In genomic region chr2:6474368-6475140, GRCh38 we compare ENCODE assay signal across 26 cellular contexts.
DNase-seq lines count a peak whose midpoint lies in the region; ATAC-seq and TF ChIP-seq lines count a peak whose summit lies in the region.
"Had no signal": no experiment of that assay in that cellular context is flagged by ENCODE, and none has a peak within 500 bp of the region (broad histone marks: within the 10 kb centered on the region; RNA-seq: fewer than 3 reads in every experiment).

No MANE protein-coding gene starts in this region.

- no peak overlapping the region for H3K4me2 ChIP-seq in OCI-LY7 (ENCODE audit: low read length)

- POLR2A ChIA-PET in OCI-LY7 (lab: Charles Lee): interaction anchor here (0.9 kb wide), 1 partner anchor 71 kb away, joined by 3 read pairs; no protein-coding TSS in a partner anchor
- POLR2A ChIA-PET in CD8-positive, alpha-beta T cell (lab: Charles Lee): no interaction called here

- H3K36me3 Mint-ChIP-seq in CD8-positive, alpha-beta T cell: no peaks in the 10 kb centered on the region
- H3K36me3 Mint-ChIP-seq: activated naive CD4-positive, alpha-beta T cell treated with anti-CD3 and anti-CD28 coated beads, Interleukin-2, amount 10 ng/mL, durations not matched to agents 7 days and 5 days; CD8-positive, alpha-beta memory T cell had no signal

- H3K4me1 ChIP-seq in OCI-LY7 (ENCODE audit: insufficient read depth, low read length, poor library complexity, severe bottlenecking): peaks cover 17% of the 10 kb centered on the region
- H3K4me1 ChIP-seq in CD8-positive, alpha-beta T cell (ENCODE audit: insufficient read depth, low read length): no peaks in the 10 kb centered on the region
- H3K4me1 ChIP-seq: breast epithelium, spleen, transverse colon had no signal

- no peak overlapping the region for H3K4me3 Mint-ChIP-seq in CD8-positive, alpha-beta T cell
- H3K4me3 Mint-ChIP-seq: activated naive CD4-positive, alpha-beta T cell treated with anti-CD3 and anti-CD28 coated beads, Interleukin-2, amount 10 ng/mL, durations not matched to agents 7 days and 5 days; B cell; CD8-positive, alpha-beta memory T cell had no signal

- H3K27ac ChIP-seq in OCI-LY7 (ENCODE audit: low read depth, low read length, poor library complexity, severe bottlenecking): no peak overlapping the region
- no peak overlapping the region for H3K27ac ChIP-seq in CD8-positive, alpha-beta T cell (ENCODE audit: low read depth, low read length)
- H3K27ac ChIP-seq: breast epithelium, spleen, transverse colon, WERI-Rb-1 had no signal

- peak overlapping the region; percentile 0; the same call in 1 of the 2 replicates for H2AFZ ChIP-seq in OCI-LY7 (ENCODE audit: low read length)

- CTCF ChIA-PET in OCI-LY7 (lab: Charles Lee; ENCODE audit: unreplicated experiment): no interaction called here
- CTCF ChIA-PET in CD8-positive, alpha-beta T cell (lab: Charles Lee): no interaction called here

- no peak overlapping the region for H3K27ac Mint-ChIP-seq in CD8-positive, alpha-beta T cell
- H3K27ac Mint-ChIP-seq: activated naive CD4-positive, alpha-beta T cell treated with anti-CD3 and anti-CD28 coated beads, Interleukin-2, amount 10 ng/mL, durations not matched to agents 7 days and 5 days; B cell; CD8-positive, alpha-beta memory T cell had no signal

- H3K27me3 ChIP-seq in CD8-positive, alpha-beta T cell (ENCODE audit: insufficient read depth, low read length): no peaks in the 10 kb centered on the region
- H3K27me3 ChIP-seq: transverse colon had no signal

- H3K4me1 Mint-ChIP-seq in CD8-positive, alpha-beta T cell (ENCODE audit: low read depth): no peaks in the 10 kb centered on the region
- H3K4me1 Mint-ChIP-seq: activated naive CD4-positive, alpha-beta T cell treated with anti-CD3 and anti-CD28 coated beads, Interleukin-2, amount 10 ng/mL, durations not matched to agents 7 days and 5 days; B cell; CD8-positive, alpha-beta memory T cell had no signal

- H3K79me2 ChIP-seq in OCI-LY7 (ENCODE audit: insufficient read depth, low read depth, low read length): no peaks in the 10 kb centered on the region

- H3K27me3 Mint-ChIP-seq in CD8-positive, alpha-beta T cell (ENCODE audit: low read depth): peaks cover 7% of the 10 kb centered on the region

- ATAC-seq in GM18502 (IDR thresholded peaks at IDR 0.05; ENCODE audit: poor library complexity, unreplicated experiment) (peak; percentile 61), GM21526 (IDR thresholded peaks at IDR 0.05; ENCODE audit: low FRiP score, unreplicated experiment) (peak; percentile 51), HG02885 (IDR thresholded peaks at IDR 0.05; ENCODE audit: poor library complexity, unreplicated experiment) (peak; percentile 65), GM19452 (IDR thresholded peaks at IDR 0.05; ENCODE audit: unreplicated experiment) (no peak)
- no peak for ATAC-seq in CD8-positive, alpha-beta T cell
- ATAC-seq: left cardiac atrium, right cardiac atrium had no signal

- no peak overlapping the region for H3K4me3 ChIP-seq in OCI-LY7 (ENCODE audit: low read depth, low read length, poor library complexity, severe bottlenecking)
- H3K4me3 ChIP-seq in CD8-positive, alpha-beta T cell (ENCODE audit: low read depth, low read length): no peak overlapping the region
- H3K4me3 ChIP-seq: breast epithelium, spleen, transverse colon had no signal

- intact Hi-C loops in OCI-LY7 (cut with micrococcal nuclease; ENCODE audit: unreplicated experiment): no loop called here
- intact Hi-C loops in CD8-positive, alpha-beta T cell (cut with DNase I, micrococcal nuclease): no loop called here

- no peak for TF ChIP-seq CTCF in OCI-LY7 (conservative IDR thresholded peaks at IDR 0.05; ENCODE audit: low read length)
- no peak for TF ChIP-seq CTCF in CD8-positive, alpha-beta T cell (IDR thresholded peaks at IDR 0.05)

- no TSS peak for BruUV-seq in OCI-LY7 (replicated peaks; lab: Mats Ljungman, UMichigan)

- no peak for DNase-seq in OCI-LY7 (ENCODE audit: low spot score)
- no peak for DNase-seq in HK-2 (ENCODE audit: unreplicated experiment)
- no peak for DNase-seq in NCI-H2196 treated with DMSO at 0.1 percent for 48 hours (lab: John Stamatoyannopoulos, UW; ENCODE audit: unreplicated experiment)
- DNase-seq in CD8-positive, alpha-beta T cell: no peak
- DNase-seq: activated CD4-positive, alpha-beta T cell treated with anti-CD3 and anti-CD28 coated beads for 48 hours; activated naive CD4-positive, alpha-beta T cell treated with anti-CD3 and anti-CD28 coated beads, Interleukin-2, amount 10 ng/mL, durations not matched to agents 7 days and 5 days; amniotic stem cell; CD8-positive, alpha-beta memory T cell; hippocampal formation; IMR-90; left cardiac atrium; mammary epithelial cell; NCI-H187; NCI-H526; posterior cingulate gyrus; right cardiac atrium; spleen; T1000; transverse colon; WERI-Rb-1 had no signal

- 0 out of 2 replicates have a peak, but pooled peaks cover 2% of the 10 kb centered on the region for H3K9me3 ChIP-seq in OCI-LY7 (ENCODE audit: low read length)
- H3K9me3 ChIP-seq in CD8-positive, alpha-beta T cell (ENCODE audit: low read length): no peaks in the 10 kb centered on the region
- H3K9me3 ChIP-seq: breast epithelium, transverse colon had no signal

- H4K20me1 ChIP-seq in OCI-LY7 (ENCODE audit: insufficient read depth, low read length): no peaks in the 10 kb centered on the region

- no peaks in the 10 kb centered on the region for H3K9me3 Mint-ChIP-seq in CD8-positive, alpha-beta T cell
- H3K9me3 Mint-ChIP-seq: activated naive CD4-positive, alpha-beta T cell treated with anti-CD3 and anti-CD28 coated beads, Interleukin-2, amount 10 ng/mL, durations not matched to agents 7 days and 5 days had no signal

- no peaks in the 10 kb centered on the region for H3K9me2 ChIP-seq in OCI-LY7 (ENCODE audit: insufficient read depth, low read length)

- H3K36me3 ChIP-seq in OCI-LY7 (ENCODE audit: insufficient read depth, low read length): no peaks in the 10 kb centered on the region
- H3K36me3 ChIP-seq in CD8-positive, alpha-beta T cell (ENCODE audit: insufficient read depth, low read length): no peaks in the 10 kb centered on the region
- H3K36me3 ChIP-seq: breast epithelium, spleen, transverse colon, WERI-Rb-1 had no signal

Comparison
In these comparisons a context has a peak if more than half of its experiments do, and no peak if none do; other contexts are left out.
1. ATAC-seq: peak in GM18502 (single experiment), GM21526 (single experiment) and HG02885 (single experiment); none in GM19452 (single experiment) and CD8-positive, alpha-beta T cell (single experiment).